14 cellular contexts compared by ENCODE assay signal in genomic region chr11:12741671-12742216, GRCh38.
"Had no signal": no experiment of that assay in that cellular context is flagged by ENCODE, and none has a peak within 500 bp of the region (broad histone marks: within the 10 kb centered on the region; RNA-seq: fewer than 3 reads in every experiment).

No MANE protein-coding gene starts in this region.

- H3K9me3 Mint-ChIP-seq: activated CD4-positive, alpha-beta memory T cell treated with anti-CD3 and anti-CD28 coated beads, Interleukin-2, amount 10 ng/mL, durations not matched to agents 7 days and 5 days; T-helper 2 cell treated with Interferon-gamma antibody and Interleukin-4, amounts not matched to agents 5 μg/mL and 100 μg/mL, for 36 hours had no signal

- H3K4me3 Mint-ChIP-seq: activated CD4-positive, alpha-beta memory T cell treated with anti-CD3 and anti-CD28 coated beads, Interleukin-2, amount 10 ng/mL, durations not matched to agents 7 days and 5 days; activated T-cell treated with anti-CD3 and anti-CD28 coated beads, Interleukin-2, amount 50 U/mL, for 72 hours; naive B cell; T-helper 2 cell treated with Interferon-gamma antibody and Interleukin-4, amounts not matched to agents 5 μg/mL and 100 μg/mL, for 36 hours had no signal

- H3K36me3 Mint-ChIP-seq: naive B cell had no signal

- H3K36me3 ChIP-seq: ascending aorta, gastroesophageal sphincter had no signal

- H3K4me1 Mint-ChIP-seq: activated CD4-positive, alpha-beta memory T cell treated with anti-CD3 and anti-CD28 coated beads, Interleukin-2, amount 10 ng/mL, durations not matched to agents 7 days and 5 days; naive B cell had no signal

- DNase-seq: activated CD4-positive, alpha-beta memory T cell treated with anti-CD3 and anti-CD28 coated beads, Interleukin-2, amount 10 ng/mL, durations not matched to agents 7 days and 5 days; activated CD8-positive, alpha-beta memory T cell treated with anti-CD3 and anti-CD28 coated beads, Interleukin-2, amount 50 U/mL, for 4 hours; activated T-cell treated with anti-CD3 and anti-CD28 coated beads, Interleukin-2, amount 50 U/mL, for 72 hours; cortex of kidney; effector memory CD4-positive, alpha-beta T cell; kidney glomerular epithelial cell; naive B cell; stimulated activated CD4-positive, alpha-beta T cell treated with anti-CD3 and anti-CD28 coated beads, Interleukin-12 subunit alpha, Interleukin-12 subunit beta, amount 100 ng/mL, for 4 hours; stimulated activated naive CD4-positive, alpha-beta T cell treated with Interleukin-2 at 50 U/mL for 16 hours had no signal

- H3K27ac ChIP-seq: ascending aorta, gastroesophageal sphincter had no signal

- H3K27ac Mint-ChIP-seq: activated CD4-positive, alpha-beta memory T cell treated with anti-CD3 and anti-CD28 coated beads, Interleukin-2, amount 10 ng/mL, durations not matched to agents 7 days and 5 days; activated T-cell treated with anti-CD3 and anti-CD28 coated beads, Interleukin-2, amount 50 U/mL, for 72 hours; naive B cell; T-helper 2 cell treated with Interferon-gamma antibody and Interleukin-4, amounts not matched to agents 5 μg/mL and 100 μg/mL, for 36 hours had no signal

- H3K9me3 ChIP-seq: ascending aorta, gastroesophageal sphincter had no signal

- ATAC-seq: activated CD4-positive, CD25-positive, alpha-beta regulatory T cell treated with anti-CD3 and anti-CD28 coated beads, Interleukin-2, amount 50 U/mL, for 24 hours; activated T-cell treated with anti-CD3 and anti-CD28 coated beads, Interleukin-2, amount 50 U/mL, for 72 hours; gastroesophageal sphincter; sciatic nerve had no signal

- H3K4me3 ChIP-seq: ascending aorta, gastroesophageal sphincter had no signal

- H3K27me3 ChIP-seq: ascending aorta, gastroesophageal sphincter had no signal
